ENCODE assay signal across 1 cellular context in the genomic region with DNA sequence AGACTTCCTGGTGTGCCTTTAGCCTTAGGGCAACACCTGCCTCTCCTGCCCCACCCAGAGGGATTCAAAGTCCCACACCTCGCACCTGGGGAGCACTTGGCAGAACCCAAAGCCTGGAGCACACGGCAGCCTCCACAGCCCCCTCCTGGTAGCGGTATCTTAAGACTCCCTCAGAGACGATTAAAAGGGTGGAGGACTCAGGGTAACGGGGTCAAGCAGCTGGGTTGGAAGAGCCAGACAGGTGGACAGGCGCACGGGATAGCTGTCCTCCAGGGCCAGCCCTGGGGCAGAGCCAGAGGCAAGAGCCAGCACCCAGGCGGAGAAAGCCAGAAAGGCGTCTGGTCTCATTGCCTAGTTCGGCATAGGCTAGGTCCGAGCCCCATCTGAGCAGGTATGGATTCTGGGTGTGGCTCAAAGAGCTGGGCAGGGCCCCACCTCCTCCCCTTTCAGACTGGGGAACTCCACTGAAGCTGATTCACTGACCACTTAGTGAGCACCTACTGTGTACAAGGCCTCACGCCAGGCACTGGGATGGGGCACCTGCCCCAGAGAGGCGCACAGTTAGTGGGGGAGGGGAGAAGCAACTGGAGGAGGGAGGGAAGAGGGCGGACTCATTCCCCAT.
A peak's percentile ranks its signal among the peaks of the same experiment; 100 is the strongest.
TF ChIP-seq lines count a peak whose summit lies in the region.

No MANE protein-coding gene starts in this region.

TF ChIP-seq in HepG2, 621 proteins besides CTCF, POLR2A, EP300 and RAD21 (continued from another document):
- TF ChIP-seq, protein P1, sequence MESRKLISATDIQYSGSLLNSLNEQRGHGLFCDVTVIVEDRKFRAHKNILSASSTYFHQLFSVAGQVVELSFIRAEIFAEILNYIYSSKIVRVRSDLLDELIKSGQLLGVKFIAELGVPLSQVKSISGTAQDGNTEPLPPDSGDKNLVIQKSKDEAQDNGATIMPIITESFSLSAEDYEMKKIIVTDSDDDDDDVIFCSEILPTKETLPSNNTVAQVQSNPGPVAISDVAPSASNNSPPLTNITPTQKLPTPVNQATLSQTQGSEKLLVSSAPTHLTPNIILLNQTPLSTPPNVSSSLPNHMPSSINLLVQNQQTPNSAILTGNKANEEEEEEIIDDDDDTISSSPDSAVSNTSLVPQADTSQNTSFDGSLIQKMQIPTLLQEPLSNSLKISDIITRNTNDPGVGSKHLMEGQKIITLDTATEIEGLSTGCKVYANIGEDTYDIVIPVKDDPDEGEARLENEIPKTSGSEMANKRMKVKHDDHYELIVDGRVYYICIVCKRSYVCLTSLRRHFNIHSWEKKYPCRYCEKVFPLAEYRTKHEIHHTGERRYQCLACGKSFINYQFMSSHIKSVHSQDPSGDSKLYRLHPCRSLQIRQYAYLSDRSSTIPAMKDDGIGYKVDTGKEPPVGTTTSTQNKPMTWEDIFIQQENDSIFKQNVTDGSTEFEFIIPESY (CRISPR knock-in tag; IDR thresholded peaks at IDR 0.05) = peak; percentile 93
- no peak for TF ChIP-seq ZFP41 (CRISPR knock-in tag; IDR thresholded peaks at IDR 0.05; ENCODE audit: borderline replicate concordance)
